14 cellular contexts compared by ENCODE assay signal in genomic region chrX:44828008-44828605, GRCh38. TPM values are rescaled to one million over a fixed set of nuclear protein-coding genes. Genes with fewer than 3 reads are reported as not detected.
DNase-seq lines count a peak whose midpoint lies in the region; ATAC-seq and TF ChIP-seq lines count a peak whose summit lies in the region.
"Had no signal": no experiment of that assay in that cellular context is flagged by ENCODE, and none has a peak within 500 bp of the region (broad histone marks: within the 10 kb centered on the region; RNA-seq: fewer than 3 reads in every experiment).

No MANE protein-coding gene starts in this region.

- no peak overlapping the region for H3K4me3 ChIP-seq in choroid plexus epithelial cell (ENCODE audit: low read depth, low read length)
- H3K4me3 ChIP-seq: esophagus muscularis mucosa had no signal

- peak; percentile 0 for DNase-seq in G401 (ENCODE audit: low spot score)
- peak; percentile 77 to 83 for DNase-seq in NCI-H446 (lab: John Stamatoyannopoulos, UW)
- DNase-seq in choroid plexus epithelial cell (ENCODE audit: low read depth), result peak; percentile 67
- peak; percentile 68 for DNase-seq in myocyte (ENCODE audit: low read depth)
- DNase-seq in RPMI8226, result no peak
- DNase-seq in NOMO-1 (lab: John Stamatoyannopoulos, UW; ENCODE audit: unreplicated experiment in 2 of 2), result no peak
- DNase-seq: NCI-H2107, retina had no signal

- in situ Hi-C loops in G401 (cut with HindIII; ENCODE audit: low sequenced_read_pairs), result no loop called here

- ATAC-seq in activated CD4-positive, CD25-positive, alpha-beta regulatory T cell treated with anti-CD3 and anti-CD28 coated beads, Interleukin-2, amount 50 U/mL, for 24 hours, result no peak
- ATAC-seq in HG02642 (IDR thresholded peaks at IDR 0.05; ENCODE audit: poor library complexity, unreplicated experiment), result no peak

- TF ChIP-seq CTCF in choroid plexus epithelial cell (conservative IDR thresholded peaks at IDR 0.05; ENCODE audit: low read depth, low read length), result no peak

RNA-seq across cellular contexts. Expression of gene DUSP21, which starts 15.7 kb away (rescaled TPM):
- total RNA-seq in G401 (2014; rRNA removed; shearing (Covaris generic)), result not detected in 2 replicates
- total RNA-seq in myocyte, result not detected in 2 replicates
- not detected for polyA plus RNA-seq in myocyte (2012)
- total RNA-seq: esophagus muscularis mucosa; T-helper 1 cell treated with Interleukin-12 subunit alpha and Interleukin-12 subunit beta and Interleukin-4 antibody, amounts not matched to agents 30 ng/mL and 1 ng/mL, for 36 hours had no signal
- polyA plus RNA-seq: adipose tissue, liver had no signal

RNA-seq across cellular contexts. Expression of gene KDM6A, which starts 44.9 kb away (rescaled TPM):
- total RNA-seq in G401 (2014; rRNA removed; shearing (Covaris generic)), result 9.9 and 17.3 TPM in 2 replicates
- 10.2 and 10.7 TPM in 2 replicates for total RNA-seq in myocyte
- polyA plus RNA-seq in myocyte (2012), result 5.6 TPM

Comparison
In these comparisons a context has a peak if more than half of its experiments do, and no peak if none do; other contexts are left out.
1. DNase-seq: peak in G401 (single experiment), NCI-H446 (2 of 2), choroid plexus epithelial cell (single experiment) and myocyte (single experiment); none in RPMI8226 (single experiment) and NOMO-1 (0 of 2).